ENCODE assay signal across 20 cellular contexts in the genomic region with DNA sequence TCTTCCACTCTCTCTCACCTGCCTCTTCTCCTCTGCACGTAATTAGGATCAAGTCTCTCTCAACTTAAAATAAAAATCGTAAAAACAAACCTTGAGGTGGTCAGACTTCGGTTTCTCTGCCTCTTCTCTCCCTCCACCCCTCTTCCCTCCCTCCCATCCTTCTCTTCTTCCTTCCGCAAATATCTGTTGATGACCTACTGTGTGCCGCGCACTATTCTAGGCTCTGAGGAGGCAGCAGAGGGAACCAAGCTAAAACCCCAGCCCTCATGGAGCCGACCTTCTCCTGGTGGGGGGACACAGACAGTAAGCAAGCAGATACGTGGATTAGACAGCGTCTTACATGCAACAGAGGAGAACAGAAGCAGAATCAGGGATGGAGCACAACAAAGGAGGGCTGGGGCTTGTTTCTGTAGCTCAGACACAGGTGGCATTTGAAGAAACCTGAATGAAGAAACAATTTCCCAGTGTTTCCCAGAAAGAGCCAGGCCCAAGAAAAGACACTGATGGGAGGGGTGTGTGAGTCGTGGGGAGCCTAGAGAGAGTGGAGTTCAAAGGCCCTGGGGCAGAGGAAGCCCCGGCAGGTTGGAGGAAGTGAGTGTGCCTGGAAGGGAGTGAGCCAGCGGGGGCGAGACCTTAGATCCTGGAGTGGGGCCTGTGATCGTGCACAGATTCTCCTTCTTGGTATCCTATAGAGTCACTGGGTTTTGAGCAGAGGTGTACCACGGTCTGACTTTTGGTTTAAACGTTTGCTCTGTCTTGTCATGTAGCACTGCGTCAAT.
DNase-seq lines count a peak whose midpoint lies in the region; ATAC-seq, FAIRE-seq and TF ChIP-seq lines count a peak whose summit lies in the region.
"Had no signal": no experiment of that assay in that cellular context is flagged by ENCODE, and none has a peak within 500 bp of the region (broad histone marks: within the 10 kb centered on the region; RNA-seq: fewer than 3 reads in every experiment).

No MANE protein-coding gene starts in this region.

- H2BK15ac ChIP-seq in mesenchymal stem cell (ENCODE audit: low read depth, poor library complexity, severe bottlenecking), result no peak overlapping the region

- H3K27ac ChIP-seq in heart left ventricle (no peak overlapping the region), astrocyte (ENCODE audit: low read depth, low read length) (no peak overlapping the region), mesenchymal stem cell (ENCODE audit: low read length, poor library complexity, severe bottlenecking) (no peak overlapping the region), psoas muscle (no peak overlapping the region)
- H3K27ac ChIP-seq: KMS-11, SJCRH30 had no signal

- peak overlapping the region; percentile 69 to 99 for H2BK12ac ChIP-seq in mesenchymal stem cell (ENCODE audit: low read length in 2 of 2)

- peak overlapping the region; percentile 78 to 82 for H3K18ac ChIP-seq in mesenchymal stem cell (ENCODE audit: low read depth in 1 of 2, low read length in 2 of 2)

- DNase-seq in cardiac septum (ENCODE audit: low spot score), result peak; percentile 47
- no peak for DNase-seq in heart left ventricle
- no peak for DNase-seq in astrocyte (ENCODE audit: low read depth)
- DNase-seq in mesenchymal stem cell, result no peak
- no peak for DNase-seq in amygdala (lab: John Stamatoyannopoulos, UW)
- no peak for DNase-seq in NCI-H1105 (lab: John Stamatoyannopoulos, UW)
- no peak for DNase-seq in stimulated activated naive B cell treated with anti-CD40 and anti-IgM and Interleukin-4, amounts not matched to agents 10 μg/mL and 1 μg/mL and 100 μg/mL, for 72 hours
- no peak for DNase-seq in psoas muscle
- DNase-seq: BE2C; CD4-positive, CD25-positive, alpha-beta regulatory T cell; COR-L47; DMS 273 treated with DMSO at 0.1 percent for 48 hours; GDM1; NCI-H1436; NCI-H1930; NCI-H226; NCI-H524; SJCRH30 had no signal

- H3K4me1 ChIP-seq in heart left ventricle (peaks cover 0 to 29% (median 7%) of the 10 kb centered on the region in 12 donors), astrocyte (ENCODE audit: insufficient read depth, low read length) (peaks cover 29% of the 10 kb centered on the region), mesenchymal stem cell (ENCODE audit: control insufficient read depth, insufficient read depth, low read depth, low read length) (peaks cover 15% of the 10 kb centered on the region), psoas muscle (no peaks in the 10 kb centered on the region)
- H3K4me1 ChIP-seq: BE2C had no signal

- H3K27ac Mint-ChIP-seq in astrocyte (ENCODE audit: unreplicated experiment), result peak overlapping the region; percentile 37
- no peak overlapping the region for H3K27ac Mint-ChIP-seq in stimulated activated naive B cell treated with anti-CD40 and anti-IgM and Interleukin-4, amounts not matched to agents 10 μg/mL and 1 μg/mL and 100 μg/mL, for 72 hours

- peaks cover 23% of the 10 kb centered on the region for H3K4me1 Mint-ChIP-seq in astrocyte (ENCODE audit: low read depth, unreplicated experiment)
- H3K4me1 Mint-ChIP-seq in stimulated activated naive B cell treated with anti-CD40 and anti-IgM and Interleukin-4, amounts not matched to agents 10 μg/mL and 1 μg/mL and 100 μg/mL, for 72 hours, result no peaks in the 10 kb centered on the region
- H3K4me1 Mint-ChIP-seq: CD4-positive, CD25-positive, alpha-beta regulatory T cell had no signal

- H4K91ac ChIP-seq in mesenchymal stem cell (ENCODE audit: low read length), result no peak overlapping the region

- H3K4me3 ChIP-seq in heart left ventricle (no peak overlapping the region), astrocyte (ENCODE audit: insufficient read depth, low read depth, low read length) (no peak overlapping the region), mesenchymal stem cell (ENCODE audit: insufficient read depth in 1 of 2, low read depth in 1 of 2, low read length in 2 of 2) (peak overlapping the region in 1 of 2 experiments; percentile 10), psoas muscle (no peak overlapping the region)
- H3K4me3 ChIP-seq: SJCRH30 had no signal

- H2AFZ ChIP-seq in astrocyte (ENCODE audit: low read depth, low read length) (no peak overlapping the region), mesenchymal stem cell (ENCODE audit: low read depth, low read length) (no peak overlapping the region)

- peaks cover 2% of the 10 kb centered on the region for H3K36me3 Mint-ChIP-seq in astrocyte (ENCODE audit: low read depth, unreplicated experiment)
- no peaks in the 10 kb centered on the region for H3K36me3 Mint-ChIP-seq in stimulated activated naive B cell treated with anti-CD40 and anti-IgM and Interleukin-4, amounts not matched to agents 10 μg/mL and 1 μg/mL and 100 μg/mL, for 72 hours
- H3K36me3 Mint-ChIP-seq: CD4-positive, CD25-positive, alpha-beta regulatory T cell had no signal

- H2BK5ac ChIP-seq in mesenchymal stem cell (ENCODE audit: low read depth, low read length, poor library complexity, severe bottlenecking), result no peak overlapping the region

- TF ChIP-seq POLR2A in heart left ventricle (IDR thresholded peaks at IDR 0.05), result no peak

- H3K9ac ChIP-seq in astrocyte (ENCODE audit: low read length) (no peak overlapping the region), mesenchymal stem cell (ENCODE audit: low read length) (no peak overlapping the region)
- H3K9ac ChIP-seq: KMS-11 had no signal

- WGBS in heart left ventricle, 4 donors, result 86 to 91% (median 91%) methylated on average over 17 of the region's 17 CpGs
- 86% methylated on average over 17 of the region's 17 CpGs for WGBS in mesenchymal stem cell
- 89 to 92% (median 91%) methylated on average over 17 of the region's 17 CpGs for WGBS in psoas muscle, 3 donors

- TF ChIP-seq CTCF in heart left ventricle (IDR thresholded peaks at IDR 0.05) (no peak), astrocyte (IDR thresholded peaks at IDR 0.05; ENCODE audit: insufficient read depth, low read depth, low read length) (no peak), psoas muscle (IDR thresholded peaks at IDR 0.05) (no peak)

- H3K9me3 ChIP-seq in heart left ventricle, result no peaks in the 10 kb centered on the region
- no peaks in the 10 kb centered on the region for H3K9me3 ChIP-seq in astrocyte (ENCODE audit: insufficient read depth, low read depth, low read length)
- no peaks in the 10 kb centered on the region for H3K9me3 ChIP-seq in mesenchymal stem cell (ENCODE audit: control insufficient read depth, low read length)
- H3K9me3 ChIP-seq in psoas muscle, result no peaks in the 10 kb centered on the region
- H3K9me3 ChIP-seq: BE2C, SJCRH30 had no signal

- H2BK120ac ChIP-seq in mesenchymal stem cell (ENCODE audit: low read depth, low read length), result peak overlapping the region; percentile 55

- H3K9me3 Mint-ChIP-seq in astrocyte (ENCODE audit: unreplicated experiment), result peaks cover 1% of the 10 kb centered on the region
- H3K9me3 Mint-ChIP-seq in stimulated activated naive B cell treated with anti-CD40 and anti-IgM and Interleukin-4, amounts not matched to agents 10 μg/mL and 1 μg/mL and 100 μg/mL, for 72 hours, result peaks cover 0 to 4% of the 10 kb centered on the region in 2 donors

- H2AK5ac ChIP-seq in mesenchymal stem cell (ENCODE audit: low read length, severe bottlenecking), result peak overlapping the region; percentile 45

- no peaks in the 10 kb centered on the region for H3K79me1 ChIP-seq in mesenchymal stem cell (replicated peaks; ENCODE audit: low read length, poor library complexity, severe bottlenecking)

- H3K27me3 ChIP-seq in heart left ventricle (no peaks in the 10 kb centered on the region), astrocyte (ENCODE audit: insufficient read depth, low read length) (no peaks in the 10 kb centered on the region), mesenchymal stem cell (ENCODE audit: control insufficient read depth in 1 of 2, insufficient read depth in 1 of 2, low read length in 2 of 2) (peaks cover 0 to 19% of the 10 kb centered on the region in 2 experiments), psoas muscle (ENCODE audit: insufficient read depth in 3 of 3, low read length in 2 of 3) (no peaks in the 10 kb centered on the region)
- H3K27me3 ChIP-seq: BE2C, SJCRH30 had no signal

- no peak overlapping the region for H3K4me3 Mint-ChIP-seq in astrocyte (ENCODE audit: unreplicated experiment)
- no peak overlapping the region for H3K4me3 Mint-ChIP-seq in stimulated activated naive B cell treated with anti-CD40 and anti-IgM and Interleukin-4, amounts not matched to agents 10 μg/mL and 1 μg/mL and 100 μg/mL, for 72 hours
- H3K4me3 Mint-ChIP-seq: CD4-positive, CD25-positive, alpha-beta regulatory T cell had no signal

- peak overlapping the region in 1 of 2 experiments; percentile 53 for H3K4ac ChIP-seq in mesenchymal stem cell (ENCODE audit: low read depth in 1 of 2, low read length in 2 of 2)

- peaks cover 0 to 40% (median 10%) of the 10 kb centered on the region in 9 donors for H3K36me3 ChIP-seq in heart left ventricle
- peaks cover 7% of the 10 kb centered on the region for H3K36me3 ChIP-seq in astrocyte (ENCODE audit: insufficient read depth, low read length)
- no peaks in the 10 kb centered on the region for H3K36me3 ChIP-seq in mesenchymal stem cell (ENCODE audit: control insufficient read depth in 1 of 2, insufficient read depth in 2 of 2, low read depth in 1 of 2, low read length in 2 of 2)
- H3K36me3 ChIP-seq in psoas muscle (ENCODE audit: insufficient read depth in 1 of 2, low read depth in 1 of 2), result peaks cover 0 to 7% of the 10 kb centered on the region in 2 donors
- H3K36me3 ChIP-seq: BE2C, SJCRH30 had no signal

- H4K20me1 ChIP-seq in astrocyte (ENCODE audit: insufficient read depth, low read length), result no peaks in the 10 kb centered on the region

- FAIRE-seq in astrocyte (lab: Jason Lieb, UNC), result no peak
- FAIRE-seq: GM19239 had no signal

- H3K79me2 ChIP-seq in astrocyte (ENCODE audit: insufficient read depth, low read length), result peaks cover 8% of the 10 kb centered on the region

- intact Hi-C loops in cardiac septum (cut with DNase I) (no loop called here), heart left ventricle (cut with DNase I) (loop anchor here in 2 of 10 donors (5.0 to 10.0 kb wide), 2 partner anchors 57 to 59 kb away; no protein-coding TSS in a partner anchor), psoas muscle (cut with DNase I) (loop anchor here in 1 of 2 donors (10.0 kb wide), 1 partner anchor 549 kb away; no protein-coding TSS in a partner anchor)

- H3K23ac ChIP-seq in mesenchymal stem cell (ENCODE audit: low read length in 2 of 2), result no peak overlapping the region

- no peak overlapping the region for H3K4me2 ChIP-seq in astrocyte (ENCODE audit: low read length)
- no peak overlapping the region for H3K4me2 ChIP-seq in mesenchymal stem cell (ENCODE audit: low read length, poor library complexity, severe bottlenecking)
- H3K4me2 ChIP-seq: KMS-11 had no signal

- H3K27me3 Mint-ChIP-seq in astrocyte (ENCODE audit: low read depth, unreplicated experiment), result no peaks in the 10 kb centered on the region
- peaks cover 0 to 6% of the 10 kb centered on the region in 2 donors for H3K27me3 Mint-ChIP-seq in stimulated activated naive B cell treated with anti-CD40 and anti-IgM and Interleukin-4, amounts not matched to agents 10 μg/mL and 1 μg/mL and 100 μg/mL, for 72 hours
- H3K27me3 Mint-ChIP-seq: CD4-positive, CD25-positive, alpha-beta regulatory T cell had no signal

- ATAC-seq in heart left ventricle (no peak), psoas muscle (no peak)
- ATAC-seq in stimulated activated naive B cell treated with anti-CD40 and anti-IgM and Interleukin-4, amounts not matched to agents 10 μg/mL and 1 μg/mL and 100 μg/mL, for 72 hours (replicated peaks), result no peak

- H4K8ac ChIP-seq in mesenchymal stem cell (ENCODE audit: low read length), result peak overlapping the region; percentile 46

- H3K14ac ChIP-seq in mesenchymal stem cell (ENCODE audit: low read length in 2 of 2), result peak overlapping the region in 1 of 2 experiments; percentile 42
